Comparison of ENCODE assay signal across 1 cellular context in the genomic region with DNA sequence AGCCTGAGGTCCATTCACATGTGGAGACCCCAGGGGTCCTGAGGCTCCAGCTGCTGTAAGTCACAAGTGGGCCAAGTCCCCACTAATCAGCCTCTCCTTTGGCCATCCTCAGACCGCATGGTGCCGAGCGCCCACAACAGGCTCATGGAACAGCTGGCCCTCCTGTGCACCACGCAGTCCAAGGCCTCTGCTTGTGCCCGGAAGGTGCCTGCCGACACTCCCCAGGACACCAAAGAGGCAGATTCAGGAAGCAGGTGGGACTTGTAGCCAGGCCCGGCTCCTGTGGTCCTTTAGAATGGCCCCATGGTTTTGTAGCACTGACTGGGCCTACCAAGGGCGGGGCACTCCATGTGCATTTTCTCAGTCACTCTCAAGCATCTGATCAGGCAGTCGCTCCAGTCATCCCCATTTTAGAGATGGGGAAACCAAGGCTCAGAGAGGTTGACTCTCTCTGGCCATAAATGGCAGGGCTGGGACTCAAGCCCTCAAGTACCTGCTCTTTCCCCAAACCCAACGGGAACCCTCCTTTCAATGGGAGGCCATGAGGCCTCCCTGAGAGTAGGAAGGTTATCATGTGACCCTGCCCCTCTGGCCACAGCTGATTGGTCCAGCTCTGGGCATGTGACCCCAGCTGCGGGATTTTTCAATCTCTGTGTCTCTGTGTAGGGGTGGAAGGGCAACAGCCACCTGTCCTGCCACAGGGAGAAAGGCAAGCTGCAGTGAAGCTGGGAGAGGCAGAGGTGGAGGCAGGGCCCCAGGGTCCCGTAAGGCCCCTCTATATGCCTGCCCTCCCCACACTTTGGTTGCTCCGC.
TF ChIP-seq lines count a peak whose summit lies in the region.

No MANE protein-coding gene starts in this region.

TF ChIP-seq in HepG2, 621 proteins besides CTCF, POLR2A, EP300 and RAD21 (continues in another document):
- TF ChIP-seq POLR2G (IDR thresholded peaks at IDR 0.05; ENCODE audit: low read depth, low read length) (0 out of 2 replicates have a peak, but pooled peaks have one; percentile 31), BHLHE40 (IDR thresholded peaks at IDR 0.05; ENCODE audit: low read length) (no peak), ZIK1 (CRISPR knock-in tag; IDR thresholded peaks at IDR 0.05; ENCODE audit: borderline replicate concordance, low read depth) (no peak), NFAT5 (CRISPR knock-in tag; IDR thresholded peaks at IDR 0.05) (no peak), MIER3 (CRISPR knock-in tag; IDR thresholded peaks at IDR 0.05; ENCODE audit: borderline replicate concordance) (no peak), ZNF460 (CRISPR knock-in tag; IDR thresholded peaks at IDR 0.05; ENCODE audit: borderline replicate concordance) (no peak), ZNF326 (CRISPR knock-in tag; IDR thresholded peaks at IDR 0.05; ENCODE audit: borderline replicate concordance) (no peak), HOXA3 (CRISPR knock-in tag; IDR thresholded peaks at IDR 0.05) (no peak), HDAC6 (IDR thresholded peaks at IDR 0.05; ENCODE audit: low read depth, low read length) (no peak), MLXIP (CRISPR knock-in tag; IDR thresholded peaks at IDR 0.05; ENCODE audit: borderline replicate concordance) (no peak), NFYC (CRISPR knock-in tag; IDR thresholded peaks at IDR 0.05) (peak; percentile 58; the same call in 1 of the 2 replicates), NR3C1 (CRISPR knock-in tag; IDR thresholded peaks at IDR 0.05) (no peak), ZBTB42 (CRISPR knock-in tag; IDR thresholded peaks at IDR 0.05) (no peak), SRY (CRISPR knock-in tag; IDR thresholded peaks at IDR 0.05) (no peak), ESRRA (CRISPR knock-in tag; IDR thresholded peaks at IDR 0.05; ENCODE audit: low read depth) (no peak), RCOR2 (CRISPR knock-in tag; IDR thresholded peaks at IDR 0.05) (no peak), SIX1 (CRISPR knock-in tag; IDR thresholded peaks at IDR 0.05; ENCODE audit: borderline replicate concordance) (no peak), DBP (CRISPR knock-in tag; IDR thresholded peaks at IDR 0.05; ENCODE audit: not compliant biosample characterization) (no peak), DZIP1 (CRISPR knock-in tag; IDR thresholded peaks at IDR 0.05) (no peak), AGO2 (optimal IDR thresholded peaks at IDR 0.05; ENCODE audit: low read depth, low read length) (peak; percentile 58), ZNF747 (CRISPR knock-in tag; IDR thresholded peaks at IDR 0.05; ENCODE audit: borderline replicate concordance) (no peak)
- TF ChIP-seq, protein P1, sequence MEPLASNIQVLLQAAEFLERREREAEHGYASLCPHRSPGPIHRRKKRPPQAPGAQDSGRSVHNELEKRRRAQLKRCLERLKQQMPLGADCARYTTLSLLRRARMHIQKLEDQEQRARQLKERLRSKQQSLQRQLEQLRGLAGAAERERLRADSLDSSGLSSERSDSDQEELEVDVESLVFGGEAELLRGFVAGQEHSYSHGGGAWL (CRISPR knock-in tag; IDR thresholded peaks at IDR 0.05) = no peak
- TF ChIP-seq, protein P2, sequence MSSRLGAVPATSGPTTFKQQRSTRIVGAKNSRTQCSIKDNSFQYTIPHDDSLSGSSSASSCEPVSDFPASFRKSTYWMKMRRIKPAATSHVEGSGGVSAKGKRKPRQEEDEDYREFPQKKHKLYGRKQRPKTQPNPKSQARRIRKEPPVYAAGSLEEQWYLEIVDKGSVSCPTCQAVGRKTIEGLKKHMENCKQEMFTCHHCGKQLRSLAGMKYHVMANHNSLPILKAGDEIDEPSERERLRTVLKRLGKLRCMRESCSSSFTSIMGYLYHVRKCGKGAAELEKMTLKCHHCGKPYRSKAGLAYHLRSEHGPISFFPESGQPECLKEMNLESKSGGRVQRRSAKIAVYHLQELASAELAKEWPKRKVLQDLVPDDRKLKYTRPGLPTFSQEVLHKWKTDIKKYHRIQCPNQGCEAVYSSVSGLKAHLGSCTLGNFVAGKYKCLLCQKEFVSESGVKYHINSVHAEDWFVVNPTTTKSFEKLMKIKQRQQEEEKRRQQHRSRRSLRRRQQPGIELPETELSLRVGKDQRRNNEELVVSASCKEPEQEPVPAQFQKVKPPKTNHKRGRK (CRISPR knock-in tag; IDR thresholded peaks at IDR 0.05) = no peak
- TF ChIP-seq, protein P3, sequence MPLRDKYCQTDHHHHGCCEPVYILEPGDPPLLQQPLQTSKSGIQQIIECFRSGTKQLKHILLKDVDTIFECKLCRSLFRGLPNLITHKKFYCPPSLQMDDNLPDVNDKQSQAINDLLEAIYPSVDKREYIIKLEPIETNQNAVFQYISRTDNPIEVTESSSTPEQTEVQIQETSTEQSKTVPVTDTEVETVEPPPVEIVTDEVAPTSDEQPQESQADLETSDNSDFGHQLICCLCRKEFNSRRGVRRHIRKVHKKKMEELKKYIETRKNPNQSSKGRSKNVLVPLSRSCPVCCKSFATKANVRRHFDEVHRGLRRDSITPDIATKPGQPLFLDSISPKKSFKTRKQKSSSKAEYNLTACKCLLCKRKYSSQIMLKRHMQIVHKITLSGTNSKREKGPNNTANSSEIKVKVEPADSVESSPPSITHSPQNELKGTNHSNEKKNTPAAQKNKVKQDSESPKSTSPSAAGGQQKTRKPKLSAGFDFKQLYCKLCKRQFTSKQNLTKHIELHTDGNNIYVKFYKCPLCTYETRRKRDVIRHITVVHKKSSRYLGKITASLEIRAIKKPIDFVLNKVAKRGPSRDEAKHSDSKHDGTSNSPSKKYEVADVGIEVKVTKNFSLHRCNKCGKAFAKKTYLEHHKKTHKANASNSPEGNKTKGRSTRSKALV (CRISPR knock-in tag; IDR thresholded peaks at IDR 0.05) = no peak
- TF ChIP-seq, protein P4, sequence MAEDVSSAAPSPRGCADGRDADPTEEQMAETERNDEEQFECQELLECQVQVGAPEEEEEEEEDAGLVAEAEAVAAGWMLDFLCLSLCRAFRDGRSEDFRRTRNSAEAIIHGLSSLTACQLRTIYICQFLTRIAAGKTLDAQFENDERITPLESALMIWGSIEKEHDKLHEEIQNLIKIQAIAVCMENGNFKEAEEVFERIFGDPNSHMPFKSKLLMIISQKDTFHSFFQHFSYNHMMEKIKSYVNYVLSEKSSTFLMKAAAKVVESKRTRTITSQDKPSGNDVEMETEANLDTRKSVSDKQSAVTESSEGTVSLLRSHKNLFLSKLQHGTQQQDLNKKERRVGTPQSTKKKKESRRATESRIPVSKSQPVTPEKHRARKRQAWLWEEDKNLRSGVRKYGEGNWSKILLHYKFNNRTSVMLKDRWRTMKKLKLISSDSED (CRISPR knock-in tag; IDR thresholded peaks at IDR 0.05) = no peak
- TF ChIP-seq, protein P5, sequence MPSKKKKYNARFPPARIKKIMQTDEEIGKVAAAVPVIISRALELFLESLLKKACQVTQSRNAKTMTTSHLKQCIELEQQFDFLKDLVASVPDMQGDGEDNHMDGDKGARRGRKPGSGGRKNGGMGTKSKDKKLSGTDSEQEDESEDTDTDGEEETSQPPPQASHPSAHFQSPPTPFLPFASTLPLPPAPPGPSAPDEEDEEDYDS (CRISPR knock-in tag; IDR thresholded peaks at IDR 0.05) = no peak
- TF ChIP-seq, protein P6, sequence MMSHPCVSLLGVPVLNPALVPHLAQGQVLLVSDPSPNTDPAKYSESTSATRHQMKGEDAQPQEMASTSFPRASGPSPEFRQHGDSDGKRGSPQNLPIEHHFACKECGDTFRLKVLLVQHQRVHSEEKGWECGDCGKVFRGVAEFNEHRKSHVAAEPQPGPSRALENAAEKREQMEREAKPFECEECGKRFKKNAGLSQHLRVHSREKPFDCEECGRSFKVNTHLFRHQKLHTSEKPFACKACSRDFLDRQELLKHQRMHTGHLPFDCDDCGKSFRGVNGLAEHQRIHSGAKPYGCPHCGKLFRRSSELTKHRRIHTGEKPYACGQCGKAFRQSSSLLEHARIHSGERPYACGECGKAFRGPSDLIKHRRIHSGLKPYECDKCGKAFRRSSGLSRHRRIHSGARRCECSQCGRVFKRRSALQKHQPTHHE (CRISPR knock-in tag; IDR thresholded peaks at IDR 0.05; ENCODE audit: borderline replicate concordance) = no peak
- TF ChIP-seq, protein P7, sequence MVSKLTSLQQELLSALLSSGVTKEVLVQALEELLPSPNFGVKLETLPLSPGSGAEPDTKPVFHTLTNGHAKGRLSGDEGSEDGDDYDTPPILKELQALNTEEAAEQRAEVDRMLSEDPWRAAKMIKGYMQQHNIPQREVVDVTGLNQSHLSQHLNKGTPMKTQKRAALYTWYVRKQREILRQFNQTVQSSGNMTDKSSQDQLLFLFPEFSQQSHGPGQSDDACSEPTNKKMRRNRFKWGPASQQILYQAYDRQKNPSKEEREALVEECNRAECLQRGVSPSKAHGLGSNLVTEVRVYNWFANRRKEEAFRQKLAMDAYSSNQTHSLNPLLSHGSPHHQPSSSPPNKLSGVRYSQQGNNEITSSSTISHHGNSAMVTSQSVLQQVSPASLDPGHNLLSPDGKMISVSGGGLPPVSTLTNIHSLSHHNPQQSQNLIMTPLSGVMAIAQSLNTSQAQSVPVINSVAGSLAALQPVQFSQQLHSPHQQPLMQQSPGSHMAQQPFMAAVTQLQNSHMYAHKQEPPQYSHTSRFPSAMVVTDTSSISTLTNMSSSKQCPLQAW (CRISPR knock-in tag; IDR thresholded peaks at IDR 0.05) = no peak
- TF ChIP-seq, protein P8, sequence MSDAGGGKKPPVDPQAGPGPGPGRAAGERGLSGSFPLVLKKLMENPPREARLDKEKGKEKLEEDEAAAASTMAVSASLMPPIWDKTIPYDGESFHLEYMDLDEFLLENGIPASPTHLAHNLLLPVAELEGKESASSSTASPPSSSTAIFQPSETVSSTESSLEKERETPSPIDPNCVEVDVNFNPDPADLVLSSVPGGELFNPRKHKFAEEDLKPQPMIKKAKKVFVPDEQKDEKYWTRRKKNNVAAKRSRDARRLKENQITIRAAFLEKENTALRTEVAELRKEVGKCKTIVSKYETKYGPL (CRISPR knock-in tag; IDR thresholded peaks at IDR 0.05) = no peak
